ENCODE assay signal across 1 cellular context in the genomic region with DNA sequence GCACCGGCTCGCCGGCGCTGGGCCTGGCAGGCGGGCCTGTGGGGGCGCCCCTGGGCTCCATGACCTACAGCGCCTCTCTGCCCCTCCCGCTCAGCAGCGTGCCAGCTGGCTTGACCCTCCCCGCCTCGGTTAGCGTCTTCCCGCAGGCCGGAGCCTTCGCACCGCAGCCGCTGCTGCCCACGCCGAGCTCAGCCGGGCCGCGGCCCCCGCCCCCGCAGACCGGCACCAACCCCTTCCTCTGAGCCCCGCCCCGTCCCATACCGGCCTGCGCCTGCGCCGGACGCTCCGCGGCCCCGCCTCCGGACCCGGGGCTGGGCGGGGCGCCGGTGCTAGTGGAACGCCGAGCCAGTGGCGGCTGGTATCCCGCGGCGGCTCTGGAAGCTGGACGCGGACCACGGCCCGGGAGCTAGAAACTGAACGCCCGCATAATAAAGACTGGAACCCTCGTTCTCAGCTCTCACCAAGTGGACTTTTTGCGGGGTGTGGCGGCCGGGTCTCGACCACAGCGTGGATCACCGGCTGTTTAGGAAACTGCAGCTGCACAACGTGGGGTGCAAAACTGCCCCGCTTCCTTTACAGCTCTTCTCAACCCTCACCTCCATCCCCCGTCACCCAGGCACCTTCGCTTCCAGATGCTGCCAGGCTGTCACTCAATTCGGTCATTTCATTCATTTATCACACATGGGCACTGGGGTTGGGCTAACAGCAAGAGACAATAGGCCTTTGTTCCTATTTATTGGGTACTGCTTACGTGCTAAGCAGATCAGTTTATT.
A peak's percentile ranks its signal among the peaks of the same experiment; 100 is the strongest.
TF ChIP-seq lines count a peak whose summit lies in the region.

No MANE protein-coding gene starts in this region.

TF ChIP-seq in K562, 482 proteins besides CTCF, POLR2A, EP300 and RAD21 (continued from another document):
- TF ChIP-seq ZBTB7A (IDR thresholded peaks at IDR 0.05; ENCODE audit: borderline replicate concordance, control insufficient read depth, low read depth, low read length) (peak; percentile 76; the same call in 1 of the 2 replicates), CHD4 (IDR thresholded peaks at IDR 0.05; ENCODE audit: insufficient read depth, insufficient replicate concordance, low read depth, low read length, poor library complexity, severe bottlenecking) (no peak)
